Comparison of ENCODE assay signal across 3 cellular contexts in genomic region chr4:17859793-17860406, GRCh38.
TF ChIP-seq lines count a peak whose summit lies in the region.

No MANE protein-coding gene starts in this region.

TF ChIP-seq in GM12891, 5 proteins besides CTCF, POLR2A, EP300 and RAD21:
- no peak for TF ChIP-seq POU2F2 (IDR thresholded peaks at IDR 0.05; ENCODE audit: low read depth, low read length)
- no peak for TF ChIP-seq PAX5 (IDR thresholded peaks at IDR 0.05; ENCODE audit: insufficient read depth, low read length, severe bottlenecking)
- no peak for TF ChIP-seq TAF1 (IDR thresholded peaks at IDR 0.05; ENCODE audit: low read depth, low read length)
- no peak for TF ChIP-seq POLR2AphosphoS5 (IDR thresholded peaks at IDR 0.05; ENCODE audit: low read depth, low read length)
- TF ChIP-seq SPI1 (IDR thresholded peaks at IDR 0.05; ENCODE audit: low read depth, low read length) = no peak

TF ChIP-seq in HepG2, 621 proteins besides CTCF, POLR2A, EP300 and RAD21 (continues in another document):
- TF ChIP-seq BCL6 (CRISPR knock-in tag; IDR thresholded peaks at IDR 0.05) (peak; percentile 24; the same call in 1 of the 2 replicates), SOX13 (IDR thresholded peaks at IDR 0.05) (no peak), SOX13 (CRISPR knock-in tag; conservative IDR thresholded peaks at IDR 0.05 in 1 of 2, IDR thresholded peaks at IDR 0.05 in 1 of 2) (peak in 1 of 2 experiments; percentile 45; a peak in 1 of 4 replicates), FOXA1 (IDR thresholded peaks at IDR 0.05) (peak; percentile 55; the same call in 1 of the 2 replicates), FOXA1 (CRISPR knock-in tag; IDR thresholded peaks at IDR 0.05) (peak; percentile 44; the same call in 1 of the 2 replicates), ZKSCAN8 (CRISPR knock-in tag; IDR thresholded peaks at IDR 0.05; ENCODE audit: borderline replicate concordance) (no peak), KAT2B (IDR thresholded peaks at IDR 0.05; ENCODE audit: borderline replicate concordance, low read depth, low read length) (peak; percentile 99), ONECUT2 (CRISPR knock-in tag; IDR thresholded peaks at IDR 0.05) (peak; percentile 91), EHMT2 (IDR thresholded peaks at IDR 0.05; ENCODE audit: borderline replicate concordance, low read depth, low read length) (no peak), POGZ (CRISPR knock-in tag; IDR thresholded peaks at IDR 0.05) (peak; percentile 66), GATAD2A (CRISPR knock-in tag; IDR thresholded peaks at IDR 0.05) (peak; percentile 60), HOMEZ (CRISPR knock-in tag; IDR thresholded peaks at IDR 0.05; ENCODE audit: low read depth) (peak; percentile 85), FOXP1 (IDR thresholded peaks at IDR 0.05) (no peak), FOXP1 (CRISPR knock-in tag; IDR thresholded peaks at IDR 0.05) (peak; percentile 43; the same call in 1 of the 2 replicates), ARID5B (CRISPR knock-in tag; IDR thresholded peaks at IDR 0.05) (0 out of 2 replicates have a peak, but pooled peaks have one; percentile 27), ZHX1 (CRISPR knock-in tag; IDR thresholded peaks at IDR 0.05; ENCODE audit: low read depth) (no peak), PITX1 (CRISPR knock-in tag; IDR thresholded peaks at IDR 0.05) (no peak), TBP (CRISPR knock-in tag; IDR thresholded peaks at IDR 0.05) (no peak), ZNF569 (CRISPR knock-in tag; IDR thresholded peaks at IDR 0.05; ENCODE audit: borderline replicate concordance) (no peak)
- TF ChIP-seq, protein P1, sequence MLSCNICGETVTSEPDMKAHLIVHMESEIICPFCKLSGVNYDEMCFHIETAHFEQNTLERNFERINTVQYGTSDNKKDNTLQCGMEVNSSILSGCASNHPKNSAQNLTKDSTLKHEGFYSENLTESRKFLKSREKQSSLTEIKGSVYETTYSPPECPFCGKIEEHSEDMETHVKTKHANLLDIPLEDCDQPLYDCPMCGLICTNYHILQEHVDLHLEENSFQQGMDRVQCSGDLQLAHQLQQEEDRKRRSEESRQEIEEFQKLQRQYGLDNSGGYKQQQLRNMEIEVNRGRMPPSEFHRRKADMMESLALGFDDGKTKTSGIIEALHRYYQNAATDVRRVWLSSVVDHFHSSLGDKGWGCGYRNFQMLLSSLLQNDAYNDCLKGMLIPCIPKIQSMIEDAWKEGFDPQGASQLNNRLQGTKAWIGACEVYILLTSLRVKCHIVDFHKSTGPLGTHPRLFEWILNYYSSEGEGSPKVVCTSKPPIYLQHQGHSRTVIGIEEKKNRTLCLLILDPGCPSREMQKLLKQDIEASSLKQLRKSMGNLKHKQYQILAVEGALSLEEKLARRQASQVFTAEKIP (CRISPR knock-in tag; IDR thresholded peaks at IDR 0.05; ENCODE audit: borderline replicate concordance) = no peak

TF ChIP-seq in GM23338, 12 proteins besides CTCF, POLR2A, EP300 and RAD21:
- TF ChIP-seq, protein P2, sequence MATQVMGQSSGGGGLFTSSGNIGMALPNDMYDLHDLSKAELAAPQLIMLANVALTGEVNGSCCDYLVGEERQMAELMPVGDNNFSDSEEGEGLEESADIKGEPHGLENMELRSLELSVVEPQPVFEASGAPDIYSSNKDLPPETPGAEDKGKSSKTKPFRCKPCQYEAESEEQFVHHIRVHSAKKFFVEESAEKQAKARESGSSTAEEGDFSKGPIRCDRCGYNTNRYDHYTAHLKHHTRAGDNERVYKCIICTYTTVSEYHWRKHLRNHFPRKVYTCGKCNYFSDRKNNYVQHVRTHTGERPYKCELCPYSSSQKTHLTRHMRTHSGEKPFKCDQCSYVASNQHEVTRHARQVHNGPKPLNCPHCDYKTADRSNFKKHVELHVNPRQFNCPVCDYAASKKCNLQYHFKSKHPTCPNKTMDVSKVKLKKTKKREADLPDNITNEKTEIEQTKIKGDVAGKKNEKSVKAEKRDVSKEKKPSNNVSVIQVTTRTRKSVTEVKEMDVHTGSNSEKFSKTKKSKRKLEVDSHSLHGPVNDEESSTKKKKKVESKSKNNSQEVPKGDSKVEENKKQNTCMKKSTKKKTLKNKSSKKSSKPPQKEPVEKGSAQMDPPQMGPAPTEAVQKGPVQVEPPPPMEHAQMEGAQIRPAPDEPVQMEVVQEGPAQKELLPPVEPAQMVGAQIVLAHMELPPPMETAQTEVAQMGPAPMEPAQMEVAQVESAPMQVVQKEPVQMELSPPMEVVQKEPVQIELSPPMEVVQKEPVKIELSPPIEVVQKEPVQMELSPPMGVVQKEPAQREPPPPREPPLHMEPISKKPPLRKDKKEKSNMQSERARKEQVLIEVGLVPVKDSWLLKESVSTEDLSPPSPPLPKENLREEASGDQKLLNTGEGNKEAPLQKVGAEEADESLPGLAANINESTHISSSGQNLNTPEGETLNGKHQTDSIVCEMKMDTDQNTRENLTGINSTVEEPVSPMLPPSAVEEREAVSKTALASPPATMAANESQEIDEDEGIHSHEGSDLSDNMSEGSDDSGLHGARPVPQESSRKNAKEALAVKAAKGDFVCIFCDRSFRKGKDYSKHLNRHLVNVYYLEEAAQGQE (IDR thresholded peaks at IDR 0.05; ENCODE audit: unreplicated experiment) = no peak
- TF ChIP-seq CREB1 (CRISPR knock-in tag; IDR thresholded peaks at IDR 0.05; ENCODE audit: low read depth) (no peak), JUNB (IDR thresholded peaks at IDR 0.05; ENCODE audit: unreplicated experiment) (no peak), EZH2 (IDR thresholded peaks at IDR 0.05; ENCODE audit: low read depth, unreplicated experiment) (no peak), ETS1 (IDR thresholded peaks at IDR 0.05) (no peak)
